ENCODE assay signal across 20 cellular contexts in the genomic region with DNA sequence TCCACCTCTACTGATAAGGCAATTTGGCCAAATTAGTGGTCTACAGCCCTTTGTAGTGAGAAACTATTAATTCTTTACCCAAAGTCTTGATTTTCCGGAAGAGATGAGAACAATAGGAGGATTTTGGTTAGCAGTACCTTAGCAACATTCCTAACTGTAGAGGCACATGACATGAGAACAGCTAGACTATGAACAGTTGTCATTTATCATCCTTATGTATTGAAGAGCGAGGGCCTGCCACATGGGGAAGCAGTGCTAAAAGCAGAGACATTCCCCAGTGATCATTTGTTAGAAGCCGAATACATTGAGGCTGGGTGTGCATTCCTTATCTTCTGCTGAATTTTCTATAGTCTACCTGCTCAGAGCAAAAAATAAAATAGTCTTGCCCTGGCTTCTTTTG.
A peak's percentile ranks its signal among the peaks of the same experiment; 100 is the strongest.
DNase-seq lines count a peak whose midpoint lies in the region; ATAC-seq and TF ChIP-seq lines count a peak whose summit lies in the region.
"Had no signal": no experiment of that assay in that cellular context is flagged by ENCODE, and none has a peak within 500 bp of the region (broad histone marks: within the 10 kb centered on the region; RNA-seq: fewer than 3 reads in every experiment).

No MANE protein-coding gene starts in this region.

- intact Hi-C loops in left cardiac atrium (cut with DNase I): no loop called here

- no peaks in the 10 kb centered on the region for H3K27me3 ChIP-seq in cardiac muscle cell
- no peaks in the 10 kb centered on the region for H3K27me3 ChIP-seq in neural progenitor cell
- H3K27me3 ChIP-seq: BLaER1, MG63, SJCRH30 had no signal

- TF ChIP-seq CTCF in cardiac muscle cell (IDR thresholded peaks at IDR 0.05; ENCODE audit: low read depth, low read length) (no peak), endothelial cell (IDR thresholded peaks at IDR 0.05; ENCODE audit: unreplicated experiment) (no peak), neural progenitor cell (IDR thresholded peaks at IDR 0.05) (no peak)

- H3K4me1 ChIP-seq in cardiac muscle cell (ENCODE audit: low read depth) (peaks cover 13% of the 10 kb centered on the region), neural progenitor cell (no peaks in the 10 kb centered on the region)
- H3K4me1 ChIP-seq: BLaER1, SJCRH30 had no signal

- H2AFZ ChIP-seq in neural progenitor cell (replicated peaks): no peak overlapping the region
- H2AFZ ChIP-seq: GM23248, PC-9 had no signal

- no peak overlapping the region for H3K4me2 ChIP-seq in neural progenitor cell
- H3K4me2 ChIP-seq: BLaER1, PC-9 had no signal

- ATAC-seq in left cardiac atrium (no peak), HG03045 (IDR thresholded peaks at IDR 0.05; ENCODE audit: unreplicated experiment) (no peak), HG02642 (IDR thresholded peaks at IDR 0.05; ENCODE audit: poor library complexity, unreplicated experiment) (no peak)
- ATAC-seq: Right ventricle myocardium inferior had no signal

- H3K27ac ChIP-seq in cardiac muscle cell (peak overlapping the region; percentile 31), neural progenitor cell (peak overlapping the region; percentile 38)
- H3K27ac ChIP-seq: BLaER1, GM23248, PC-9, SJCRH30 had no signal

- no peaks in the 10 kb centered on the region for H3K27me3 Mint-ChIP-seq in endothelial cell (ENCODE audit: unreplicated experiment)
- H3K27me3 Mint-ChIP-seq in neural progenitor cell (ENCODE audit: insufficient read depth, low read depth): no peaks in the 10 kb centered on the region
- H3K27me3 Mint-ChIP-seq: CD4-positive, CD25-positive, alpha-beta regulatory T cell had no signal

- no peaks in the 10 kb centered on the region for H3K9me3 ChIP-seq in cardiac muscle cell (ENCODE audit: low read depth)
- no peaks in the 10 kb centered on the region for H3K9me3 ChIP-seq in neural progenitor cell (ENCODE audit: low read depth)
- H3K9me3 ChIP-seq: BLaER1, MG63, SJCRH30 had no signal

- H3K9ac ChIP-seq in neural progenitor cell: no peak overlapping the region
- H3K9ac ChIP-seq: BLaER1, GM23248 had no signal

- H3K36me3 ChIP-seq in cardiac muscle cell: peaks cover 31% of the 10 kb centered on the region
- peaks cover 24% of the 10 kb centered on the region for H3K36me3 ChIP-seq in neural progenitor cell
- H3K36me3 ChIP-seq: SJCRH30 had no signal

- H3K79me2 ChIP-seq in neural progenitor cell (ENCODE audit: low read depth): no peaks in the 10 kb centered on the region

- DNase-seq in cardiac muscle cell (ENCODE audit: low read depth in 1 of 2, low spot score in 1 of 2) (peak in 1 of 2 donors; percentile 48), left cardiac atrium (no peak), endothelial cell (ENCODE audit: low spot score) (no peak), neural progenitor cell (ENCODE audit: low spot score) (peak; percentile 3), NCI-H187 treated with DMSO at 0.1 percent for 48 hours (lab: John Stamatoyannopoulos, UW) (no peak)
- DNase-seq: CD4-positive, CD25-positive, alpha-beta regulatory T cell; H7; KG1; MG63; NCI-H2081 treated with DMSO at 0.1 percent for 48 hours; NCI-H524; NCI-H774; SJCRH30 had no signal

- peaks cover 3% of the 10 kb centered on the region for H3F3A ChIP-seq in neural progenitor cell (ENCODE audit: low read depth)

- H3K4me1 Mint-ChIP-seq in endothelial cell (ENCODE audit: unreplicated experiment) (peaks cover 17% of the 10 kb centered on the region), neural progenitor cell (no peaks in the 10 kb centered on the region)

- H3K4me3 ChIP-seq in cardiac muscle cell: no peak overlapping the region
- no peak overlapping the region for H3K4me3 ChIP-seq in neural progenitor cell
- H3K4me3 ChIP-seq: BLaER1, GM23248, MG63, PC-9, SJCRH30 had no signal

- H4K20me1 ChIP-seq in neural progenitor cell (ENCODE audit: low read depth): peaks cover 7% of the 10 kb centered on the region
- H4K20me1 ChIP-seq: BLaER1 had no signal

- H3K36me3 Mint-ChIP-seq in endothelial cell (ENCODE audit: low read depth, unreplicated experiment): no peaks in the 10 kb centered on the region
- H3K36me3 Mint-ChIP-seq in neural progenitor cell: peaks cover 23% of the 10 kb centered on the region

- H3K27ac Mint-ChIP-seq in endothelial cell (ENCODE audit: unreplicated experiment) (peak overlapping the region; percentile 94), neural progenitor cell (no peak overlapping the region)

- H3K9me3 Mint-ChIP-seq in endothelial cell (ENCODE audit: unreplicated experiment) (no peaks in the 10 kb centered on the region), neural progenitor cell (no peaks in the 10 kb centered on the region)
- H3K9me3 Mint-ChIP-seq: CD4-positive, CD25-positive, alpha-beta regulatory T cell; HFFc6 had no signal

- H3K4me3 Mint-ChIP-seq in endothelial cell (ENCODE audit: unreplicated experiment): no peak overlapping the region
- no peak overlapping the region for H3K4me3 Mint-ChIP-seq in neural progenitor cell
- H3K4me3 Mint-ChIP-seq: CD4-positive, CD25-positive, alpha-beta regulatory T cell; HFFc6 had no signal
